In the genomic region with DNA sequence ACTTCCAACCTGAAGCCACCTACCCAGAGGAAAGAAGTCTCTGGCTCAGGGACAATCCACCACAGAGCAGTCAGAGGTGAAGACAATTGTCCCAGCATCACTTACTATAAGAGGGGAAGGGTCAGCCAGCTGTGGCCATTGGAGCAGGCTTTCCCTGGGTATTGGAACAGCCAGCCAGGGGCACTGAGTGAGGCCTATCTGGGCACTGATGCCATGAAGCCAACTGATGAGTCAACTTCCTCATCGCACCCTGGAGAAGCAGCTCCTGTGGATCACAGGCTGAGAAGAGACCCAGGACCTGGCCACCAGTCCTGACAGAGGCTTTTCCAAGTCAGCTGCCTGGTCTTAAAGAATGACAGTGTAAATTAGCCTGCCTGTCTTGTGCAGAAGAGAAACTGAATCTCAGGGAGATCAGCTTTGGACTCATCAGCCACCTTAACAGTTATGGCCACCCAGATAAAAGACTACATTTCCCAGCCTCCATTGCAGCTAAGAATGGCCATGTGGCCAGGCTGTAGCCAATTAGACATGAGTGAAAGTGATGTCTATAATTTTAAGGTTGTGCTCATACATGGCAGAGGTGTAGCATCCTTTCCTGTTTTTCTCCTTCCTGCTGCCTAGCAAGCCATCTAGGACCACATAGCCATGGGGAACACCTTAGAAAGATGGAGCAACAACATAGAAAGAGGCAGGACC, we compare ENCODE assay signal across 1 cellular context.
TF ChIP-seq lines count a peak whose summit lies in the region.

No MANE protein-coding gene starts in this region.

TF ChIP-seq in endothelial cell of umbilical vein, 7 proteins besides CTCF, POLR2A, EP300 and RAD21:
- TF ChIP-seq, protein P1, sequence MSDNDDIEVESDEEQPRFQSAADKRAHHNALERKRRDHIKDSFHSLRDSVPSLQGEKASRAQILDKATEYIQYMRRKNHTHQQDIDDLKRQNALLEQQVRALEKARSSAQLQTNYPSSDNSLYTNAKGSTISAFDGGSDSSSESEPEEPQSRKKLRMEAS (IDR thresholded peaks at IDR 0.05; ENCODE audit: insufficient read depth, insufficient read length) = peak; percentile 79
- TF ChIP-seq EZH2 (IDR thresholded peaks at IDR 0.05; ENCODE audit: borderline replicate concordance, low read depth, low read length, severe bottlenecking) (no peak), POLR2AphosphoS5 (IDR thresholded peaks at IDR 0.05; ENCODE audit: insufficient read depth, low read depth, low read length) (peak; percentile 32), JUN (IDR thresholded peaks at IDR 0.05; ENCODE audit: borderline replicate concordance, insufficient read depth, insufficient read length, low read depth) (no peak), GATA2 (IDR thresholded peaks at IDR 0.05; ENCODE audit: insufficient read depth, insufficient read length, low read depth, low read length) (no peak), MYC (IDR thresholded peaks at IDR 0.05; ENCODE audit: low read depth, low read length) (no peak), FOS (IDR thresholded peaks at IDR 0.05; ENCODE audit: borderline replicate concordance, insufficient read depth, low read length) (peak; percentile 51)
